8 cellular contexts compared by ENCODE assay signal in genomic region chr12:111775205-111776193, GRCh38. TPM values are rescaled to one million over a fixed set of nuclear protein-coding genes. Genes with fewer than 3 reads are reported as not detected.
DNase-seq lines count a peak whose midpoint lies in the region; ATAC-seq, FAIRE-seq and TF ChIP-seq lines count a peak whose summit lies in the region.

No MANE protein-coding gene starts in this region.

- peaks cover 20% of the 10 kb centered on the region for H3F3A ChIP-seq in smooth muscle cell (ENCODE audit: low read depth)

- CTCF ChIA-PET in CD8-positive, alpha-beta T cell (lab: Charles Lee), result no interaction called here
- CTCF ChIA-PET in activated CD4-positive, alpha-beta T cell treated with anti-CD3 and anti-CD28 coated beads for 36 hours (lab: Charles Lee), result no interaction called here

- no peak overlapping the region for H3K4me3 Mint-ChIP-seq in CD8-positive, alpha-beta T cell
- no peak overlapping the region for H3K4me3 Mint-ChIP-seq in astrocyte (ENCODE audit: unreplicated experiment)
- no peak overlapping the region for H3K4me3 Mint-ChIP-seq in activated CD4-positive, alpha-beta T cell treated with anti-CD3 and anti-CD28 coated beads for 36 hours

- H2AFZ ChIP-seq in astrocyte (ENCODE audit: low read depth, low read length) (no peak overlapping the region), smooth muscle cell (ENCODE audit: low read depth) (no peak overlapping the region)

- no peak for DNase-seq in CD8-positive, alpha-beta T cell
- DNase-seq in MV-4-11 (lab: John Stamatoyannopoulos, UW), result peak; percentile 98
- DNase-seq in astrocyte (ENCODE audit: low read depth), result peak; percentile 72
- DNase-seq in hypothalamus (lab: John Stamatoyannopoulos, UW), result peak in 40 of 51 donors; percentile 6 to 77 (median 51)
- DNase-seq in smooth muscle cell (lab: John Stamatoyannopoulos, UW; ENCODE audit: unreplicated experiment), result peak; percentile 17
- no peak for DNase-seq in NCI-H128 (lab: John Stamatoyannopoulos, UW; ENCODE audit: unreplicated experiment)
- DNase-seq in activated CD4-positive, alpha-beta T cell treated with anti-CD3 and anti-CD28 coated beads for 36 hours, result no peak

- no peak overlapping the region for H3K9ac ChIP-seq in astrocyte (ENCODE audit: low read length)
- no peak overlapping the region for H3K9ac ChIP-seq in smooth muscle cell (ENCODE audit: low read depth)

- no peaks in the 10 kb centered on the region for H3K9me3 ChIP-seq in CD8-positive, alpha-beta T cell (ENCODE audit: low read length)
- no peaks in the 10 kb centered on the region for H3K9me3 ChIP-seq in astrocyte (ENCODE audit: insufficient read depth, low read depth, low read length)
- no peaks in the 10 kb centered on the region for H3K9me3 ChIP-seq in smooth muscle cell (replicated peaks; ENCODE audit: low read depth)

- ATAC-seq in CD8-positive, alpha-beta T cell, result peak; percentile 17
- ATAC-seq in GM21529 (IDR thresholded peaks at IDR 0.05; ENCODE audit: unreplicated experiment), result peak; percentile 69
- no peak for ATAC-seq in activated CD4-positive, alpha-beta T cell treated with anti-CD3 and anti-CD28 coated beads for 36 hours

- H4K20me1 ChIP-seq in astrocyte (ENCODE audit: insufficient read depth, low read length), result peaks cover 5% of the 10 kb centered on the region
- peaks cover 76% of the 10 kb centered on the region for H4K20me1 ChIP-seq in smooth muscle cell (ENCODE audit: low read depth)

- no peaks in the 10 kb centered on the region for H3K36me3 Mint-ChIP-seq in CD8-positive, alpha-beta T cell
- H3K36me3 Mint-ChIP-seq in astrocyte (ENCODE audit: low read depth, unreplicated experiment), result peaks cover 22% of the 10 kb centered on the region
- H3K36me3 Mint-ChIP-seq in activated CD4-positive, alpha-beta T cell treated with anti-CD3 and anti-CD28 coated beads for 36 hours (ENCODE audit: low read depth), result no peaks in the 10 kb centered on the region

- TF ChIP-seq CTCF in CD8-positive, alpha-beta T cell (IDR thresholded peaks at IDR 0.05), result no peak
- TF ChIP-seq CTCF in astrocyte (IDR thresholded peaks at IDR 0.05; ENCODE audit: insufficient read depth, low read depth, low read length) (no peak), smooth muscle cell (IDR thresholded peaks at IDR 0.05; ENCODE audit: borderline replicate concordance, insufficient read depth, poor library complexity, severe bottlenecking) (no peak)

- H3K27me3 ChIP-seq in CD8-positive, alpha-beta T cell (ENCODE audit: insufficient read depth, low read length), result no peaks in the 10 kb centered on the region
- no peaks in the 10 kb centered on the region for H3K27me3 ChIP-seq in astrocyte (ENCODE audit: insufficient read depth, low read length)
- no peaks in the 10 kb centered on the region for H3K27me3 ChIP-seq in smooth muscle cell (ENCODE audit: low read depth)

- H3K27ac ChIP-seq in CD8-positive, alpha-beta T cell (ENCODE audit: low read depth, low read length), result no peak overlapping the region
- H3K27ac ChIP-seq in astrocyte (ENCODE audit: low read depth, low read length) (no peak overlapping the region), smooth muscle cell (ENCODE audit: low read depth) (peak overlapping the region; percentile 47)

- H3K36me3 ChIP-seq in CD8-positive, alpha-beta T cell (ENCODE audit: insufficient read depth, low read length), result no peaks in the 10 kb centered on the region
- H3K36me3 ChIP-seq in astrocyte (ENCODE audit: insufficient read depth, low read length) (no peaks in the 10 kb centered on the region), smooth muscle cell (ENCODE audit: low read depth) (no peaks in the 10 kb centered on the region)

- WGBS in smooth muscle cell (ENCODE audit: low lambda C conversion rate), result 32% methylated on average over 15 of the region's 15 CpGs

- H3K79me2 ChIP-seq in astrocyte (ENCODE audit: insufficient read depth, low read length) (no peaks in the 10 kb centered on the region), smooth muscle cell (ENCODE audit: low read depth) (peaks cover 56% of the 10 kb centered on the region)

- peaks cover 2% of the 10 kb centered on the region for H3K27me3 Mint-ChIP-seq in CD8-positive, alpha-beta T cell (ENCODE audit: low read depth)
- H3K27me3 Mint-ChIP-seq in astrocyte (ENCODE audit: low read depth, unreplicated experiment), result no peaks in the 10 kb centered on the region
- H3K27me3 Mint-ChIP-seq in activated CD4-positive, alpha-beta T cell treated with anti-CD3 and anti-CD28 coated beads for 36 hours, result no peaks in the 10 kb centered on the region

- intact Hi-C loops in CD8-positive, alpha-beta T cell (cut with DNase I, micrococcal nuclease), result no loop called here
- intact Hi-C loops in activated CD4-positive, alpha-beta T cell treated with anti-CD3 and anti-CD28 coated beads for 36 hours (cut with DNase I, micrococcal nuclease), result no loop called here

- no peak for FAIRE-seq in astrocyte (lab: Jason Lieb, UNC)

- no peaks in the 10 kb centered on the region for H3K9me3 Mint-ChIP-seq in CD8-positive, alpha-beta T cell
- peaks cover 2% of the 10 kb centered on the region for H3K9me3 Mint-ChIP-seq in astrocyte (ENCODE audit: unreplicated experiment)
- H3K9me3 Mint-ChIP-seq in activated CD4-positive, alpha-beta T cell treated with anti-CD3 and anti-CD28 coated beads for 36 hours (ENCODE audit: low read depth), result no peaks in the 10 kb centered on the region

- no peak overlapping the region for H3K4me3 ChIP-seq in CD8-positive, alpha-beta T cell (ENCODE audit: low read depth, low read length)
- H3K4me3 ChIP-seq in astrocyte (ENCODE audit: insufficient read depth, low read depth, low read length), result no peak overlapping the region
- peak overlapping the region; percentile 14 for H3K4me3 ChIP-seq in smooth muscle cell

- H3K4me2 ChIP-seq in astrocyte (ENCODE audit: low read length) (peak overlapping the region; percentile 49), smooth muscle cell (peak overlapping the region; percentile 76)

- peaks cover 2% of the 10 kb centered on the region for H3K4me1 Mint-ChIP-seq in CD8-positive, alpha-beta T cell (ENCODE audit: low read depth)
- H3K4me1 Mint-ChIP-seq in astrocyte (ENCODE audit: low read depth, unreplicated experiment), result peaks cover 11% of the 10 kb centered on the region
- H3K4me1 Mint-ChIP-seq in activated CD4-positive, alpha-beta T cell treated with anti-CD3 and anti-CD28 coated beads for 36 hours, result peaks cover 3% of the 10 kb centered on the region

- H3K27ac Mint-ChIP-seq in CD8-positive, alpha-beta T cell, result peak overlapping the region; percentile 69
- peak overlapping the region; percentile 10 for H3K27ac Mint-ChIP-seq in astrocyte (ENCODE audit: unreplicated experiment)
- H3K27ac Mint-ChIP-seq in activated CD4-positive, alpha-beta T cell treated with anti-CD3 and anti-CD28 coated beads for 36 hours, result no peak overlapping the region

- H3K4me1 ChIP-seq in CD8-positive, alpha-beta T cell (ENCODE audit: insufficient read depth, low read length), result no peaks in the 10 kb centered on the region
- H3K4me1 ChIP-seq in astrocyte (ENCODE audit: insufficient read depth, low read length) (peaks cover 12% of the 10 kb centered on the region), smooth muscle cell (ENCODE audit: low read depth) (peaks cover 22% of the 10 kb centered on the region)

- POLR2A ChIA-PET in CD8-positive, alpha-beta T cell (lab: Charles Lee), result no interaction called here
- POLR2A ChIA-PET in activated CD4-positive, alpha-beta T cell treated with anti-CD3 and anti-CD28 coated beads for 36 hours (lab: Charles Lee), result no interaction called here

RNA-seq across cellular contexts. Expression of gene ALDH2, which starts 8.8 kb away (rescaled TPM):
- total RNA-seq in CD8-positive, alpha-beta T cell, result under 1 TPM; 0.36 to 0.43 TPM
- total RNA-seq in astrocyte, result 79.2 and 82.0 TPM in 2 replicates
- 17.0 and 30.5 TPM in 2 replicates for total RNA-seq in smooth muscle cell
- polyA plus RNA-seq in smooth muscle cell, result 54.6 and 75.3 TPM in 2 replicates
- 1 to 10 TPM; 6.1 to 6.2 TPM for total RNA-seq in activated CD4-positive, alpha-beta T cell treated with anti-CD3 and anti-CD28 coated beads for 36 hours

Comparison
In these comparisons a context has a peak if more than half of its experiments do, and no peak if none do; other contexts are left out.
1. DNase-seq: peak in MV-4-11 (single experiment), astrocyte (single experiment), hypothalamus (40 of 51) and smooth muscle cell (single experiment); none in CD8-positive, alpha-beta T cell (0 of 7), NCI-H128 (single experiment) and activated CD4-positive, alpha-beta T cell treated with anti-CD3 and anti-CD28 coated beads for 36 hours (single experiment).
2. RNA of gene ALDH2, which starts 8.8 kb away (total RNA-seq): 79.2 to 82.0 TPM in astrocyte, 17.0 to 30.5 TPM in smooth muscle cell and 6.1 to 6.2 TPM in activated CD4-positive, alpha-beta T cell treated with anti-CD3 and anti-CD28 coated beads for 36 hours; 0.36 to 0.43 TPM in CD8-positive, alpha-beta T cell; every median in the first group is over 4 times any median in the second.